1 cellular context compared by ENCODE assay signal in genomic region chr14:63641473-63642228, GRCh38.
A peak's percentile ranks its signal among the peaks of the same experiment; 100 is the strongest.
TF ChIP-seq lines count a peak whose summit lies in the region.

TSS of gene WDR89 (minus strand) at chr14:63641871. CDS start at chr14:63599942, 41,929 bp downstream.

TF ChIP-seq in HepG2, 621 proteins besides CTCF, POLR2A, EP300 and RAD21 (continued from another document and continues in another):
- no peak; the same call in 1 of the 2 replicates for TF ChIP-seq ZNF691 (CRISPR knock-in tag; IDR thresholded peaks at IDR 0.05; ENCODE audit: borderline replicate concordance, low read depth)
- peak; percentile 89 for TF ChIP-seq ZNF407 (CRISPR knock-in tag; IDR thresholded peaks at IDR 0.05; ENCODE audit: not compliant biosample characterization)
- TF ChIP-seq ZKSCAN1 (IDR thresholded peaks at IDR 0.05; ENCODE audit: low read length): peak; percentile 17; the same call in 1 of the 2 replicates
- no peak for TF ChIP-seq ZNF484 (CRISPR knock-in tag; IDR thresholded peaks at IDR 0.05; ENCODE audit: borderline replicate concordance, low read depth)
- peak; percentile 88 for TF ChIP-seq SMAD9 (CRISPR knock-in tag; IDR thresholded peaks at IDR 0.05)
- TF ChIP-seq ZBTB8A (CRISPR knock-in tag; IDR thresholded peaks at IDR 0.05; ENCODE audit: borderline replicate concordance, low read depth): no peak
- TF ChIP-seq ZNF546 (CRISPR knock-in tag; conservative IDR thresholded peaks at IDR 0.05): 0 out of 2 replicates have a peak, but pooled peaks have one; percentile 52
- TF ChIP-seq ZNF460 (CRISPR knock-in tag; IDR thresholded peaks at IDR 0.05; ENCODE audit: borderline replicate concordance): no peak
- no peak for TF ChIP-seq LCORL (IDR thresholded peaks at IDR 0.05)
- TF ChIP-seq LCORL (CRISPR knock-in tag; IDR thresholded peaks at IDR 0.05): peak; percentile 88
- TF ChIP-seq MAX (IDR thresholded peaks at IDR 0.05): peak; percentile 98
- 0 out of 2 replicates have a peak, but pooled peaks have one; percentile 63 for TF ChIP-seq CERS6 (CRISPR knock-in tag; IDR thresholded peaks at IDR 0.05)
- TF ChIP-seq ZEB1 (IDR thresholded peaks at IDR 0.05; ENCODE audit: insufficient replicate concordance, low read depth): peak; percentile 39
- TF ChIP-seq ZNF33B (CRISPR knock-in tag; IDR thresholded peaks at IDR 0.05): peak; percentile 93; the same call in 1 of the 2 replicates
- no peak for TF ChIP-seq ZNF260 (CRISPR knock-in tag; IDR thresholded peaks at IDR 0.05; ENCODE audit: borderline replicate concordance, low read depth)
- TF ChIP-seq NCOR1 (IDR thresholded peaks at IDR 0.05; ENCODE audit: borderline replicate concordance, low read length): 0 out of 2 replicates have a peak, but pooled peaks have one; percentile 15
- 0 out of 2 replicates have a peak, but pooled peaks have one; percentile 76 for TF ChIP-seq REXO4 (CRISPR knock-in tag; IDR thresholded peaks at IDR 0.05; ENCODE audit: borderline replicate concordance)
- no peak for TF ChIP-seq JUN (CRISPR knock-in tag; IDR thresholded peaks at IDR 0.05)
- TF ChIP-seq SYNCRIP (IDR thresholded peaks at IDR 0.05; ENCODE audit: insufficient read depth, low read depth, low read length): no peak
- TF ChIP-seq ZNF646 (CRISPR knock-in tag; IDR thresholded peaks at IDR 0.05): no peak
- no peak for TF ChIP-seq NFIC (IDR thresholded peaks at IDR 0.05; ENCODE audit: low read length)
- peak; percentile 97 for TF ChIP-seq ZMAT3 (CRISPR knock-in tag; conservative IDR thresholded peaks at IDR 0.05)
- TF ChIP-seq ZNF597 (CRISPR knock-in tag; IDR thresholded peaks at IDR 0.05): no peak
- TF ChIP-seq TRIM22 (IDR thresholded peaks at IDR 0.05): no peak
- 0 out of 2 replicates have a peak, but pooled peaks have one; percentile 45 for TF ChIP-seq GZF1 (CRISPR knock-in tag; IDR thresholded peaks at IDR 0.05)
- peak; percentile 40 for TF ChIP-seq ZNF629 (CRISPR knock-in tag; conservative IDR thresholded peaks at IDR 0.05)
- TF ChIP-seq ZNF142 (CRISPR knock-in tag; IDR thresholded peaks at IDR 0.05): peak; percentile 91
- no peak for TF ChIP-seq KDM5A (IDR thresholded peaks at IDR 0.05; ENCODE audit: borderline replicate concordance, low read length)
- no peak for TF ChIP-seq MAFG (CRISPR knock-in tag; IDR thresholded peaks at IDR 0.05)
